ENCODE assay signal across 8 cellular contexts in the genomic region with DNA sequence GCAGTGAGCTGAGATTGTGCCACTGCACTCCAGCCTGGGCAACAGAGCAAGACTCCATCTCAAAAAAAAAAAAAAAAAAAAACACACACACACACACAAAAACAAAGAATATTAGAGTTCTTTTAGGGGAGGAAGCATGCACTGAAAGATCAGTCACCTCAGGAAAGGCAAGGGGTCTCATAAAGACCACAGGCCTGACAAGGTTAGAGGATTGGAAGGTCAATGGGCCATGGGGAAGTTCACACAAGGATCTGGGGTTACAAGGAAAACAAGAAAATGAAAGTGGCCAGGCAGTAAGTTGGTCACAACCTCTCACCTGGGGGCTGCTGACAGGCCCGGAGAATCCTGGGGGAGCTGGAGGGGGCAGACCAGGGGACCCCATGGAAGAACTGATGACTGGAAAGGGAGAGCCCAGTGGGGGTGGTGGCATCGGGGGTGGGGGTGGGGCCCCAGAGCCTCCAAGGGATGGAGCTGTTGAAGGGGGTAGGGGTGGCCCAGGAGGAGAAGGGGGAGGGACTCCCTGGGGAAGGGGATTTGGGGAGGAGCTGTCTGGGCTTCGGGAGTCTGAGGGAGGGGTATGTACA. TPM values are rescaled to one million over a fixed set of nuclear protein-coding genes. Genes with fewer than 3 reads are reported as not detected.
DNase-seq lines count a peak whose midpoint lies in the region; ATAC-seq, FAIRE-seq and TF ChIP-seq lines count a peak whose summit lies in the region.

No MANE protein-coding gene starts in this region.

- TF ChIP-seq CTCF in kidney (IDR thresholded peaks at IDR 0.05; ENCODE audit: borderline replicate concordance, extremely low read depth, insufficient read depth) (no peak), thoracic aorta (IDR thresholded peaks at IDR 0.05) (no peak)

- H3K27me3 Mint-ChIP-seq in activated T-cell treated with anti-CD3 and anti-CD28 coated beads, Interleukin-2, amount 50 U/mL, for 24 hours, result no peaks in the 10 kb centered on the region
- H3K27me3 Mint-ChIP-seq in activated naive CD8-positive, alpha-beta T cell, result no peaks in the 10 kb centered on the region

- peak overlapping the region; percentile 98 for H3K4me3 Mint-ChIP-seq in activated T-cell treated with anti-CD3 and anti-CD28 coated beads, Interleukin-2, amount 50 U/mL, for 24 hours
- peak overlapping the region; percentile 99 for H3K4me3 Mint-ChIP-seq in activated naive CD8-positive, alpha-beta T cell

- H3K27me3 ChIP-seq in thoracic aorta (replicated peaks; ENCODE audit: insufficient read depth), result no peaks in the 10 kb centered on the region

- no peaks in the 10 kb centered on the region for H3K9me3 ChIP-seq in kidney (ENCODE audit: control insufficient read depth in 1 of 2, low read length in 2 of 2)
- H3K9me3 ChIP-seq in thoracic aorta, result no peaks in the 10 kb centered on the region

- peak overlapping the region in 1 of 2 donors; percentile 100 for H3K9ac ChIP-seq in kidney (ENCODE audit: low read length in 2 of 2)

- H3K4me3 ChIP-seq in kidney (ENCODE audit: low read length in 2 of 2) (peak overlapping the region; percentile 97 to 99), thoracic aorta (peak overlapping the region; percentile 99)

- intact Hi-C loops in kidney (cut with DNase I), result no loop called here

- peak overlapping the region; percentile 99 for H3K27ac Mint-ChIP-seq in activated T-cell treated with anti-CD3 and anti-CD28 coated beads, Interleukin-2, amount 50 U/mL, for 24 hours
- peak overlapping the region; percentile 93 for H3K27ac Mint-ChIP-seq in activated naive CD8-positive, alpha-beta T cell

- H3K4me1 Mint-ChIP-seq in activated T-cell treated with anti-CD3 and anti-CD28 coated beads, Interleukin-2, amount 50 U/mL, for 24 hours (ENCODE audit: low read depth), result peaks cover 63% of the 10 kb centered on the region
- H3K4me1 Mint-ChIP-seq in activated naive CD8-positive, alpha-beta T cell (ENCODE audit: low read depth), result peaks cover 61% of the 10 kb centered on the region

- H3K27ac ChIP-seq in kidney (ENCODE audit: low read depth in 2 of 2, low read length in 2 of 2), result no peak overlapping the region
- H3K27ac ChIP-seq in thoracic aorta, result peak overlapping the region; percentile 97 to 99

- no peak for FAIRE-seq in kidney (lab: Jason Lieb, UNC)

- H3K4me1 ChIP-seq in kidney (ENCODE audit: control insufficient read depth in 1 of 2, insufficient read depth in 1 of 2, low read depth in 1 of 2, low read length in 2 of 2), result peaks cover 13 to 30% of the 10 kb centered on the region in 2 donors
- H3K4me1 ChIP-seq in thoracic aorta (ENCODE audit: control insufficient read depth in 1 of 2, low read depth in 2 of 2), result peaks cover 22 to 44% of the 10 kb centered on the region in 2 donors

- peaks cover 89% of the 10 kb centered on the region for H3K36me3 Mint-ChIP-seq in activated T-cell treated with anti-CD3 and anti-CD28 coated beads, Interleukin-2, amount 50 U/mL, for 24 hours (ENCODE audit: low read depth)
- peaks cover 7% of the 10 kb centered on the region for H3K36me3 Mint-ChIP-seq in activated naive CD8-positive, alpha-beta T cell

- H3K9me3 Mint-ChIP-seq in activated T-cell treated with anti-CD3 and anti-CD28 coated beads, Interleukin-2, amount 50 U/mL, for 24 hours, result no peaks in the 10 kb centered on the region
- H3K9me3 Mint-ChIP-seq in activated naive CD8-positive, alpha-beta T cell (ENCODE audit: low read depth), result no peaks in the 10 kb centered on the region

- ATAC-seq in thoracic aorta (ENCODE audit: insufficient number of reproducible peaks, low FRiP score, low read depth), result no peak

- H3K36me3 ChIP-seq in kidney (ENCODE audit: control insufficient read depth in 1 of 2, insufficient read depth in 2 of 2, low read length in 2 of 2) (peaks cover 31 to 38% of the 10 kb centered on the region in 2 donors), thoracic aorta (peaks cover 42% of the 10 kb centered on the region)

- DNase-seq in activated T-cell treated with anti-CD3 and anti-CD28 coated beads, Interleukin-2, amount 50 U/mL, for 24 hours, result no peak
- DNase-seq in activated T-cell treated with anti-CD3 and anti-CD28 coated beads for 4 hours, result no peak
- DNase-seq in kidney, result no peak
- no peak for DNase-seq in thoracic aorta (ENCODE audit: low spot score)
- no peak for DNase-seq in nucleus accumbens (lab: John Stamatoyannopoulos, UW)
- DNase-seq in GF-D8 (lab: John Stamatoyannopoulos, UW), result no peak
- DNase-seq in NCI-H748 treated with DMSO at 0.1 percent for 48 hours (lab: John Stamatoyannopoulos, UW), result no peak

RNA-seq across cellular contexts. Expression of gene RXRB, which starts 1.5 kb away (rescaled TPM):
- 52.2 TPM for total RNA-seq in kidney
- 35.7 TPM for polyA plus RNA-seq in kidney (ENCODE audit: insufficient read depth, low read depth, low replicate concordance)
- 10 to 100 TPM; 38.7 to 47.2 TPM for total RNA-seq in thoracic aorta

RNA-seq across cellular contexts. Expression of gene SLC39A7, which starts 1.7 kb away (rescaled TPM):
- 83.3 TPM for total RNA-seq in kidney
- polyA plus RNA-seq in kidney (ENCODE audit: insufficient read depth, low read depth, low replicate concordance), result 118 TPM
- 100 to 1,000 TPM in 1 of 2 donors, 10 to 100 TPM in 1; 71.3 to 106 TPM for total RNA-seq in thoracic aorta

RNA-seq across cellular contexts. Expression of gene HSD17B8, which starts 5.5 kb away (rescaled TPM):
- total RNA-seq in kidney (26.6 TPM), thoracic aorta (10 to 100 TPM in 1 of 2 donors, 1 to 10 TPM in 1; 4.0 to 15.0 TPM)
- polyA plus RNA-seq in kidney (ENCODE audit: insufficient read depth, low read depth, low replicate concordance), result 83.0 TPM

RNA-seq across cellular contexts. Expression of gene COL11A2, which starts 6.7 kb away (rescaled TPM):
- total RNA-seq in kidney, result 0.85 TPM
- polyA plus RNA-seq in kidney (ENCODE audit: insufficient read depth, low read depth, low replicate concordance), result 2.3 TPM
- 1 to 10 TPM; 1.9 to 3.4 TPM for total RNA-seq in thoracic aorta

RNA-seq across cellular contexts. Expression of gene RING1, which starts 9.4 kb away (rescaled TPM):
- total RNA-seq in kidney (47.2 TPM), thoracic aorta (10 to 100 TPM; 13.2 to 17.3 TPM)
- 48.6 TPM for polyA plus RNA-seq in kidney (ENCODE audit: insufficient read depth, low read depth, low replicate concordance)

Comparison
In these comparisons a context has a peak if more than half of its experiments do, and no peak if none do; other contexts are left out.
1. H3K27ac ChIP-seq: peak in thoracic aorta (2 of 2); none in kidney (0 of 2).